ENCODE assay signal across 1 cellular context in the genomic region with DNA sequence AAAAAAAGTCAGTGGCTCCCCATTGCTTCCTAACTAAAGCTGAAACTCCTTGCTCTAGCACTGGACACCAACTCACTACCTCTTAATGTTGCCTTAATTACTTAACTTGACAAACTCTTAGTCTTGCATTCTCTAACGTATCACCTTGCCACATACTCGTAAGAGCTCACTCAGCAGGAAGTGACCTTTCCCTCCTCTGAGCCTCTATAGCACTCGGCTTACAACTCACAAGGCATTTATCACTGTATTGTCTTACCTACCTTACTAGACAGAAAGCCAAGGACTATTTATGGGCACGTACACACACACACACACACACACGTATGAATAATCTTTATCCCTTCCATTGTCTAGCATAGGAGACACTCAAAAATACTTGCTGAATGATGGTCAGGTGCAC.
TF ChIP-seq lines count a peak whose summit lies in the region.

No MANE protein-coding gene starts in this region.

TF ChIP-seq in HEK293, 187 proteins besides CTCF, POLR2A, EP300 and RAD21 (continued from another document):
- no peak for TF ChIP-seq ZNF302 (tag by site-specific recombination; IDR thresholded peaks at IDR 0.05; ENCODE audit: low read depth)
